In the genomic region with DNA sequence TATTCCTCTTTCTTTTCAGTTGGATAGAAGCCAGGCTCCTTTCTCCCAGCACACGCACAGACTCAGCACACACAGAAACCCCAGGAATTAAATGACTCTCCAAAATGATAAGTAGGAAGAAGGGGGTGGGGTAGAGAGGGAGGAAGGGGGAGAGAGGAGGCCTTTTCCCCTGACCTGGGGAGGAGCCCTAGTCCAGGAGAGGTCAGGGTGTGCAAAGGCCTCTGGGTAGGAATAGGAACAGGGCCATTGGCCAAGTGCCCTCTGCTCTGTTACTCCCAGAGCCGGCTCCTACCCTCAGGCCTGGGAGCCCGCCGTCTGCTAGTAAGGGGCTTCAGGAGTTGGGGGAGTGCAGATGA, we compare ENCODE assay signal across 11 cellular contexts. TPM values are rescaled to one million over a fixed set of nuclear protein-coding genes. Genes with fewer than 3 reads are reported as not detected.
DNase-seq lines count a peak whose midpoint lies in the region; ATAC-seq, FAIRE-seq and TF ChIP-seq lines count a peak whose summit lies in the region.
"Had no signal": no experiment of that assay in that cellular context is flagged by ENCODE, and none has a peak within 500 bp of the region (broad histone marks: within the 10 kb centered on the region; RNA-seq: fewer than 3 reads in every experiment).

No MANE protein-coding gene starts in this region.

- H3K4me1 ChIP-seq in PC-3 (ENCODE audit: insufficient read depth, low read length) (peaks cover 20% of the 10 kb centered on the region), pancreas (no peaks in the 10 kb centered on the region)

- no peak overlapping the region for H3K27ac ChIP-seq in PC-3 (ENCODE audit: low read length)
- peak overlapping the region in 1 of 4 donors; percentile 3 for H3K27ac ChIP-seq in pancreas
- H3K27ac ChIP-seq: testis had no signal

- intact Hi-C loops in PC-3 (cut with micrococcal nuclease): no loop called here
- intact Hi-C loops in pancreas (cut with DNase I): no loop called here

- peak; percentile 45 for DNase-seq in GM04503 (ENCODE audit: low read depth)
- DNase-seq in PC-3: peak; percentile 56
- DNase-seq in fibroblast of gingiva (ENCODE audit: low read depth): peak; percentile 24
- DNase-seq in pancreas: no peak
- no peak for DNase-seq in activated naive CD4-positive, alpha-beta T cell treated with anti-CD3 and anti-CD28 coated beads, Interleukin-2, amount 50 U/mL, for 72 hours (ENCODE audit: low spot score in 2 of 2)
- no peak for DNase-seq in mesenteric fat pad (ENCODE audit: low spot score)
- DNase-seq in central memory CD4-positive, alpha-beta T cell: no peak
- DNase-seq: stimulated activated CD4-positive, alpha-beta T cell treated with anti-CD3 and anti-CD28 coated beads, Interleukin-12 subunit alpha, Interleukin-12 subunit beta, amount 100 ng/mL, for 4 hours; testis had no signal

- no peaks in the 10 kb centered on the region for H3K36me3 Mint-ChIP-seq in activated naive CD4-positive, alpha-beta T cell treated with anti-CD3 and anti-CD28 coated beads, Interleukin-2, amount 50 U/mL, for 72 hours

- POLR2A ChIA-PET in PC-3 (lab: Charles Lee; ENCODE audit: unreplicated experiment): no interaction called here

- H3K9me3 ChIP-seq in PC-3 (ENCODE audit: low read length) (no peaks in the 10 kb centered on the region), pancreas (no peaks in the 10 kb centered on the region)
- H3K9me3 ChIP-seq: testis had no signal

- no peak overlapping the region for H3K27ac Mint-ChIP-seq in activated naive CD4-positive, alpha-beta T cell treated with anti-CD3 and anti-CD28 coated beads, Interleukin-2, amount 50 U/mL, for 72 hours

- TF ChIP-seq CTCF in PC-3 (conservative IDR thresholded peaks at IDR 0.05; ENCODE audit: low read depth, low read length): no peak
- TF ChIP-seq CTCF in pancreas (IDR thresholded peaks at IDR 0.05): no peak

- no peaks in the 10 kb centered on the region for H3K9me3 Mint-ChIP-seq in activated naive CD4-positive, alpha-beta T cell treated with anti-CD3 and anti-CD28 coated beads, Interleukin-2, amount 50 U/mL, for 72 hours

- H3K4me2 ChIP-seq in PC-3 (ENCODE audit: low read length): peak overlapping the region; percentile 0

- peak; percentile 28 for ATAC-seq in PC-3
- peak in 3 of 4 donors; percentile 20 to 55 (median 42) for ATAC-seq in pancreas
- no peak for ATAC-seq in activated naive CD4-positive, alpha-beta T cell treated with anti-CD3 and anti-CD28 coated beads, Interleukin-2, amount 50 U/mL, for 72 hours
- ATAC-seq in GM21515 (IDR thresholded peaks at IDR 0.05; ENCODE audit: unreplicated experiment): no peak
- ATAC-seq: activated CD4-positive, CD25-positive, alpha-beta regulatory T cell treated with anti-CD3 and anti-CD28 coated beads, Interleukin-2, amount 50 U/mL, for 24 hours had no signal

- no peaks in the 10 kb centered on the region for H3F3A ChIP-seq in PC-3 (ENCODE audit: low read length, unreplicated experiment)

- WGBS in pancreas, 2 donors: 57 to 61% methylated on average over 4 of the region's 4 CpGs

- FAIRE-seq in pancreas (lab: Jason Lieb, UNC): no peak

- no peak overlapping the region for H3K9ac ChIP-seq in PC-3 (ENCODE audit: low read length)

- H3K36me3 ChIP-seq in PC-3 (ENCODE audit: low read depth, low read length) (no peaks in the 10 kb centered on the region), pancreas (no peaks in the 10 kb centered on the region)

- no peaks in the 10 kb centered on the region for H3K79me2 ChIP-seq in PC-3 (ENCODE audit: low read length)

- no peaks in the 10 kb centered on the region for H4K20me1 ChIP-seq in PC-3 (ENCODE audit: low read length)

- no peaks in the 10 kb centered on the region for H3K27me3 ChIP-seq in PC-3 (ENCODE audit: low read length)
- H3K27me3 ChIP-seq in pancreas: no peaks in the 10 kb centered on the region
- H3K27me3 ChIP-seq: testis had no signal

- CTCF ChIA-PET in PC-3 (lab: Charles Lee): no interaction called here

- H3K4me3 ChIP-seq in PC-3 (ENCODE audit: low read length) (no peak overlapping the region), pancreas (no peak overlapping the region)
- H3K4me3 ChIP-seq: testis had no signal

- BruUV-seq in PC-3 (replicated peaks; lab: Mats Ljungman, UMichigan): no TSS peak

- H3K9me2 ChIP-seq in PC-3 (replicated peaks; ENCODE audit: low read length): no peaks in the 10 kb centered on the region

- peak overlapping the region; percentile 23; the same call in 1 of the 2 replicates for H2AFZ ChIP-seq in PC-3 (ENCODE audit: low read length)

RNA-seq across cellular contexts. Expression of a gene that starts 35.6 kb away (rescaled TPM):
- total RNA-seq in PC-3 (2014; rRNA removed) (43.3 and 50.7 TPM in 2 replicates), pancreas (10 to 100 TPM; 35.5 to 75.8 (median 46.4) TPM), mesenteric fat pad (114 TPM)
- polyA plus RNA-seq in pancreas: 10 to 100 TPM; 16.9 to 21.1 TPM
- 100 to 1,000 TPM; 107 to 118 TPM for total RNA-seq in activated naive CD4-positive, alpha-beta T cell treated with anti-CD3 and anti-CD28 coated beads, Interleukin-2, amount 50 U/mL, for 72 hours

Comparison
In these comparisons a context has a peak if more than half of its experiments do, and no peak if none do; other contexts are left out.
1. DNase-seq: peak in GM04503 (single experiment), PC-3 (single experiment) and fibroblast of gingiva (single experiment); none in pancreas (0 of 6), activated naive CD4-positive, alpha-beta T cell treated with anti-CD3 and anti-CD28 coated beads, Interleukin-2, amount 50 U/mL, for 72 hours (0 of 2), mesenteric fat pad (single experiment) and central memory CD4-positive, alpha-beta T cell (single experiment).
2. ATAC-seq: peak in PC-3 (single experiment) and pancreas (3 of 4); none in activated naive CD4-positive, alpha-beta T cell treated with anti-CD3 and anti-CD28 coated beads, Interleukin-2, amount 50 U/mL, for 72 hours (0 of 2) and GM21515 (single experiment).